ENCODE assay signal across 16 cellular contexts in genomic region chr1:14603641-14604040, GRCh38. TPM values are rescaled to one million over a fixed set of nuclear protein-coding genes. Genes with fewer than 3 reads are reported as not detected.
DNase-seq lines count a peak whose midpoint lies in the region; ATAC-seq and TF ChIP-seq lines count a peak whose summit lies in the region.
"Had no signal": no experiment of that assay in that cellular context is flagged by ENCODE, and none has a peak within 500 bp of the region (broad histone marks: within the 10 kb centered on the region; RNA-seq: fewer than 3 reads in every experiment).

No MANE protein-coding gene starts in this region.

- no peak for TF ChIP-seq CTCF in GM23338 (conservative IDR thresholded peaks at IDR 0.05; ENCODE audit: low read depth in 2 of 2)
- TF ChIP-seq CTCF in type B pancreatic cell (conservative IDR thresholded peaks at IDR 0.05): no peak

- no peak overlapping the region for H3K4me3 ChIP-seq in GM23338
- H3K4me3 ChIP-seq: BLaER1, GM12878, HAP-1 had no signal

- ATAC-seq in GM23338: no peak
- ATAC-seq: GM12878, HepG2 had no signal

- H3K4me3 Mint-ChIP-seq in GM23338 (no peak overlapping the region), type B pancreatic cell (peak overlapping the region; percentile 14), immature natural killer cell (no peak overlapping the region)

- H3K9me2 ChIP-seq in GM23338 (ENCODE audit: insufficient read depth): 0 out of 2 replicates have a peak, but pooled peaks cover under 1% of the 10 kb centered on the region

- H3F3A ChIP-seq in GM23338 (replicated peaks; ENCODE audit: low read depth): no peaks in the 10 kb centered on the region; the same call in 1 of the 2 replicates

- H3K4me1 ChIP-seq in GM23338 (ENCODE audit: insufficient read depth): peaks cover 51% of the 10 kb centered on the region
- H3K4me1 ChIP-seq: Caco-2 had no signal

- H3K36me3 Mint-ChIP-seq in GM23338 (ENCODE audit: low read depth): no peaks in the 10 kb centered on the region
- H3K36me3 Mint-ChIP-seq in type B pancreatic cell: peaks cover 12% of the 10 kb centered on the region
- H3K36me3 Mint-ChIP-seq in immature natural killer cell: no peaks in the 10 kb centered on the region
- H3K36me3 Mint-ChIP-seq: CD8-positive, alpha-beta memory T cell had no signal

- H3K4me1 Mint-ChIP-seq in GM23338 (peaks cover 46% of the 10 kb centered on the region), type B pancreatic cell (ENCODE audit: unreplicated experiment) (peaks cover 40% of the 10 kb centered on the region), immature natural killer cell (no peaks in the 10 kb centered on the region)

- H3K9me3 Mint-ChIP-seq in GM23338 (no peaks in the 10 kb centered on the region), type B pancreatic cell (no peaks in the 10 kb centered on the region), immature natural killer cell (no peaks in the 10 kb centered on the region)
- H3K9me3 Mint-ChIP-seq: CD8-positive, alpha-beta memory T cell had no signal

- H3K27ac ChIP-seq in GM23338 (ENCODE audit: low read depth): no peak overlapping the region
- H3K27ac ChIP-seq: BLaER1 had no signal

- H3K36me3 ChIP-seq in GM23338 (ENCODE audit: insufficient read depth): no peaks in the 10 kb centered on the region
- H3K36me3 ChIP-seq: BLaER1, HAP-1 had no signal

- no peak overlapping the region for H2AFZ ChIP-seq in GM23338

- H3K79me2 ChIP-seq in GM23338 (replicated peaks; ENCODE audit: insufficient read depth): peaks cover 66% of the 10 kb centered on the region

- H3K27me3 ChIP-seq in GM23338 (ENCODE audit: insufficient read depth): peaks cover 21% of the 10 kb centered on the region

- H4K20me1 ChIP-seq in GM23338 (replicated peaks; ENCODE audit: insufficient read depth): 0 out of 2 replicates have a peak, but pooled peaks cover 4% of the 10 kb centered on the region

- DNase-seq in NCI-H1694 treated with DMSO at 0.1 percent for 48 hours (lab: John Stamatoyannopoulos, UW) (peak; percentile 19), NCI-H1694 (lab: John Stamatoyannopoulos, UW) (no peak), GM23338 (ENCODE audit: low spot score) (no peak), cerebellar cortex (ENCODE audit: low spot score) (peak; percentile 67), type B pancreatic cell (ENCODE audit: extremely low spot score, unreplicated experiment) (no peak), NCI-H2107 (lab: John Stamatoyannopoulos, UW) (no peak), immature natural killer cell (no peak)
- DNase-seq: 8988T; AML-193; Caco-2; CD8-positive, alpha-beta memory T cell; GOT3 had no signal

- H3K27ac Mint-ChIP-seq in GM23338: no peak overlapping the region
- H3K27ac Mint-ChIP-seq in type B pancreatic cell: no peak overlapping the region
- H3K27ac Mint-ChIP-seq in immature natural killer cell: no peak overlapping the region
- H3K27ac Mint-ChIP-seq: CD8-positive, alpha-beta memory T cell had no signal

- H3K27me3 Mint-ChIP-seq in GM23338 (ENCODE audit: insufficient read depth, low read depth, poor library complexity) (peaks cover 26% of the 10 kb centered on the region), type B pancreatic cell (peaks cover 22% of the 10 kb centered on the region), immature natural killer cell (ENCODE audit: low read depth in 3 of 3) (peaks cover 15 to 31% (median 16%) of the 10 kb centered on the region in 3 donors)

- H3K4me2 ChIP-seq in GM23338: peak overlapping the region; percentile 100; the same call in 1 of the 2 replicates
- H3K4me2 ChIP-seq: BLaER1 had no signal

TF ChIP-seq in GM23338, 12 proteins besides CTCF, POLR2A, EP300 and RAD21 (continues in another document):
- TF ChIP-seq POLR2AphosphoS5 (IDR thresholded peaks at IDR 0.05; ENCODE audit: low read depth) (no peak), ZNF331 (CRISPR knock-in tag; IDR thresholded peaks at IDR 0.05; ENCODE audit: low read depth) (no peak), NANOG (IDR thresholded peaks at IDR 0.05; ENCODE audit: borderline replicate concordance) (no peak), REST (IDR thresholded peaks at IDR 0.05; ENCODE audit: unreplicated experiment) (no peak), JUNB (IDR thresholded peaks at IDR 0.05; ENCODE audit: unreplicated experiment) (no peak), ZNF462 (CRISPR knock-in tag; IDR thresholded peaks at IDR 0.05) (no peak)

RNA-seq across cellular contexts. Expression of gene KAZN, which starts 5.2 kb away (rescaled TPM):
- total RNA-seq in GM23338 (2014; rRNA removed; shearing (Covaris generic)): 10.0 and 15.0 TPM in 2 replicates
- polyA plus RNA-seq in GM23338 (2016; fragmentation: Nextera tagmentation; extraction: Ambion mirVana): 9.9 and 11.2 TPM in 2 replicates
- total RNA-seq in type B pancreatic cell (ENCODE audit: low replicate concordance): 21.9 and 33.7 TPM in 2 replicates
- under 1 TPM in 1 of 3 donors, not detected in 2; 0.24 TPM for polyA plus RNA-seq in immature natural killer cell

Comparison
In these comparisons a context has a peak if more than half of its experiments do, and no peak if none do; other contexts are left out.
1. DNase-seq: peak in NCI-H1694 treated with DMSO at 0.1 percent for 48 hours (single experiment) and cerebellar cortex (single experiment); none in NCI-H1694 (single experiment), GM23338 (single experiment), type B pancreatic cell (single experiment), NCI-H2107 (single experiment) and immature natural killer cell (0 of 3).